18 cellular contexts compared by ENCODE assay signal in the genomic region with DNA sequence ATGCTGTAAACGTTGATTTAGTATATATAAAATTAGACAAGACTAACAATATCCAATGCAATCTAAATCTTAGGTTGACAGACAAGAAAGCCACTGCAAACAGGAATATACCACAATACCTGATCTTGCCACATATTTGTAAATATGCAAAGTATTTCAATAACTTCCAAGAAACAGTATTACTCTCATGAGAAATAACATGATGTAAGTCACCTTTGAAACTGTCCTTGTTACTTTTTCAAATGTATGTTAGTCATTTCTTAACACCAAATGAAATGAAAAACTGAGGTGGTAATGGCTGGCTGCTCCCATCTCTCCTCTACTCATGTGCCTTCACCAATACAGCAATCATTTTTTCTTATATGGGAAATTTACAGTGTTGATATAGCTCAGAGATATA.
DNase-seq lines count a peak whose midpoint lies in the region; ATAC-seq and TF ChIP-seq lines count a peak whose summit lies in the region.
"Had no signal": no experiment of that assay in that cellular context is flagged by ENCODE, and none has a peak within 500 bp of the region (broad histone marks: within the 10 kb centered on the region; RNA-seq: fewer than 3 reads in every experiment).

No MANE protein-coding gene starts in this region.

- H3K9me3 Mint-ChIP-seq in T-helper 2 cell treated with Interferon-gamma antibody and Interleukin-4, amounts not matched to agents 5 μg/mL and 100 μg/mL, for 36 hours = peaks cover 18% of the 10 kb centered on the region

- no peaks in the 10 kb centered on the region for H3K27me3 Mint-ChIP-seq in T-helper 2 cell treated with Interferon-gamma antibody and Interleukin-4, amounts not matched to agents 5 μg/mL and 100 μg/mL, for 36 hours (ENCODE audit: low read depth)
- H3K27me3 Mint-ChIP-seq: dendritic cell treated with granulocyte-macrophage colony-stimulating factor and Interleukin-4, amounts not matched to agents 40 ng/mL and 50 ng/mL, for 4 days had no signal

- DNase-seq in GM12865 (ENCODE audit: low read depth) = peak; percentile 61
- no peak for DNase-seq in T-helper 2 cell treated with Interferon-gamma antibody and Interleukin-4, amounts not matched to agents 5 μg/mL and 100 μg/mL, for 36 hours (ENCODE audit: low spot score)
- DNase-seq in SW480 (ENCODE audit: low spot score) = no peak
- no peak for DNase-seq in activated T-cell treated with anti-CD3 and anti-CD28 coated beads, Interleukin-2, amount 50 U/mL, for 1 hour
- no peak for DNase-seq in iPS-NIHi7 (ENCODE audit: extremely low spot score)
- DNase-seq: activated gamma-delta T cell treated with Interleukin-2 at 50 U/mL for 16 hours, esophagus squamous epithelium, left colon, NCI-H1105 treated with DMSO at 0.1 percent for 48 hours, NCI-H226, ovary had no signal

- ATAC-seq in GM18868 (IDR thresholded peaks at IDR 0.05; ENCODE audit: unreplicated experiment) (peak; percentile 72), GM21576 (IDR thresholded peaks at IDR 0.05; ENCODE audit: unreplicated experiment) (peak; percentile 71), HG03097 (IDR thresholded peaks at IDR 0.05; ENCODE audit: low FRiP score, unreplicated experiment) (peak; percentile 68)
- ATAC-seq: K562, left colon had no signal

- TF ChIP-seq CTCF in GM12865 (IDR thresholded peaks at IDR 0.05; ENCODE audit: insufficient read depth, low read depth, low read length, missing control alignments) = no peak

- peaks cover 27% of the 10 kb centered on the region for H3K4me1 Mint-ChIP-seq in T-helper 2 cell treated with Interferon-gamma antibody and Interleukin-4, amounts not matched to agents 5 μg/mL and 100 μg/mL, for 36 hours (ENCODE audit: low read depth)

- no peak overlapping the region for H3K4me3 ChIP-seq in GM12865 (ENCODE audit: low read depth, low read length)
- H3K4me3 ChIP-seq: esophagus squamous epithelium, HAP-1, hepatocyte, K562, ovary had no signal

- peaks cover 56% of the 10 kb centered on the region for H3K36me3 Mint-ChIP-seq in T-helper 2 cell treated with Interferon-gamma antibody and Interleukin-4, amounts not matched to agents 5 μg/mL and 100 μg/mL, for 36 hours (ENCODE audit: low read depth)

- no peak overlapping the region for H3K4me3 Mint-ChIP-seq in T-helper 2 cell treated with Interferon-gamma antibody and Interleukin-4, amounts not matched to agents 5 μg/mL and 100 μg/mL, for 36 hours
- H3K4me3 Mint-ChIP-seq: dendritic cell treated with granulocyte-macrophage colony-stimulating factor and Interleukin-4, amounts not matched to agents 40 ng/mL and 50 ng/mL, for 4 days had no signal

- no peak overlapping the region for H3K27ac Mint-ChIP-seq in T-helper 2 cell treated with Interferon-gamma antibody and Interleukin-4, amounts not matched to agents 5 μg/mL and 100 μg/mL, for 36 hours
- H3K27ac Mint-ChIP-seq: dendritic cell treated with granulocyte-macrophage colony-stimulating factor and Interleukin-4, amounts not matched to agents 40 ng/mL and 50 ng/mL, for 4 days had no signal
